1 cellular context compared by ENCODE assay signal in genomic region chr21:45333583-45334121, GRCh38.
TF ChIP-seq lines count a peak whose summit lies in the region.

No MANE protein-coding gene starts in this region.

TF ChIP-seq in IMR-90, 13 proteins besides CTCF, POLR2A, EP300 and RAD21:
- TF ChIP-seq FOS (IDR thresholded peaks at IDR 0.05; ENCODE audit: low read depth, low read length) (no peak), RFX5 (IDR thresholded peaks at IDR 0.05; ENCODE audit: low read depth, low read length) (no peak), CHD1 (IDR thresholded peaks at IDR 0.05; ENCODE audit: low read depth, low read length) (no peak), RCOR1 (IDR thresholded peaks at IDR 0.05; ENCODE audit: insufficient replicate concordance, low read length) (no peak), BHLHE40 (IDR thresholded peaks at IDR 0.05; ENCODE audit: low read depth, low read length) (no peak), CEBPB (IDR thresholded peaks at IDR 0.05; ENCODE audit: low read depth, low read length) (no peak), NFE2L2 (IDR thresholded peaks at IDR 0.05; ENCODE audit: low read depth, low read length) (no peak), MAFK (IDR thresholded peaks at IDR 0.05; ENCODE audit: low read depth, low read length) (no peak)
- TF ChIP-seq, protein P1, sequence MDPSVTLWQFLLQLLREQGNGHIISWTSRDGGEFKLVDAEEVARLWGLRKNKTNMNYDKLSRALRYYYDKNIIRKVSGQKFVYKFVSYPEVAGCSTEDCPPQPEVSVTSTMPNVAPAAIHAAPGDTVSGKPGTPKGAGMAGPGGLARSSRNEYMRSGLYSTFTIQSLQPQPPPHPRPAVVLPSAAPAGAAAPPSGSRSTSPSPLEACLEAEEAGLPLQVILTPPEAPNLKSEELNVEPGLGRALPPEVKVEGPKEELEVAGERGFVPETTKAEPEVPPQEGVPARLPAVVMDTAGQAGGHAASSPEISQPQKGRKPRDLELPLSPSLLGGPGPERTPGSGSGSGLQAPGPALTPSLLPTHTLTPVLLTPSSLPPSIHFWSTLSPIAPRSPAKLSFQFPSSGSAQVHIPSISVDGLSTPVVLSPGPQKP (IDR thresholded peaks at IDR 0.05; ENCODE audit: borderline replicate concordance, low read depth, low read length): no peak
- TF ChIP-seq, protein P2, sequence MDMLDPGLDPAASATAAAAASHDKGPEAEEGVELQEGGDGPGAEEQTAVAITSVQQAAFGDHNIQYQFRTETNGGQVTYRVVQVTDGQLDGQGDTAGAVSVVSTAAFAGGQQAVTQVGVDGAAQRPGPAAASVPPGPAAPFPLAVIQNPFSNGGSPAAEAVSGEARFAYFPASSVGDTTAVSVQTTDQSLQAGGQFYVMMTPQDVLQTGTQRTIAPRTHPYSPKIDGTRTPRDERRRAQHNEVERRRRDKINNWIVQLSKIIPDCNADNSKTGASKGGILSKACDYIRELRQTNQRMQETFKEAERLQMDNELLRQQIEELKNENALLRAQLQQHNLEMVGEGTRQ (IDR thresholded peaks at IDR 0.05; ENCODE audit: low read depth, low read length): no peak
